In genomic region chr14:55384536-55384935, GRCh38 we compare ENCODE assay signal across 25 cellular contexts. TPM values are rescaled to one million over a fixed set of nuclear protein-coding genes. Genes with fewer than 3 reads are reported as not detected.
A peak's percentile ranks its signal among the peaks of the same experiment; 100 is the strongest.
DNase-seq lines count a peak whose midpoint lies in the region; ATAC-seq and TF ChIP-seq lines count a peak whose summit lies in the region.
"Had no signal": no experiment of that assay in that cellular context is flagged by ENCODE, and none has a peak within 500 bp of the region (broad histone marks: within the 10 kb centered on the region; RNA-seq: fewer than 3 reads in every experiment).

No MANE protein-coding gene starts in this region.

- H2AFZ ChIP-seq in PC-3 (ENCODE audit: low read length): no peak overlapping the region
- H2AFZ ChIP-seq: parathyroid adenoma had no signal

- peaks cover 37% of the 10 kb centered on the region for H3K36me3 Mint-ChIP-seq in activated naive CD4-positive, alpha-beta T cell treated with anti-CD3 and anti-CD28 coated beads, Interleukin-2, amount 50 U/mL, for 24 hours
- peaks cover 45% of the 10 kb centered on the region for H3K36me3 Mint-ChIP-seq in endodermal cell (ENCODE audit: low read depth)

- no peak overlapping the region for H3K9ac ChIP-seq in PC-3 (ENCODE audit: low read length)
- no peak overlapping the region for H3K9ac ChIP-seq in endodermal cell (ENCODE audit: extremely low read depth, low read length, poor library complexity, severe bottlenecking)
- H3K9ac ChIP-seq: parathyroid adenoma had no signal

- H3K4me3 ChIP-seq in PC-3 (ENCODE audit: low read length) (no peak overlapping the region), thoracic aorta (no peak overlapping the region), endodermal cell (ENCODE audit: low read length) (no peak overlapping the region)
- H3K4me3 ChIP-seq: testis had no signal

- H3K36me3 ChIP-seq in PC-3 (ENCODE audit: low read depth, low read length): peaks cover 26% of the 10 kb centered on the region
- peaks cover 28% of the 10 kb centered on the region for H3K36me3 ChIP-seq in thoracic aorta
- peaks cover 52% of the 10 kb centered on the region for H3K36me3 ChIP-seq in endodermal cell (ENCODE audit: control insufficient read depth, insufficient read depth, low read length)

- ATAC-seq in PC-3 (no peak), left ventricle myocardium superior (peak; percentile 12), thoracic aorta (ENCODE audit: insufficient number of reproducible peaks, low FRiP score, low read depth) (no peak), GM18519 (IDR thresholded peaks at IDR 0.05; ENCODE audit: low FRiP score, unreplicated experiment) (no peak), GM21825 (IDR thresholded peaks at IDR 0.05; ENCODE audit: unreplicated experiment) (no peak)
- ATAC-seq: SK-N-SH treated with all-trans-retinoic acid at 6 μM for 48 hours had no signal

- intact Hi-C loops in PC-3 (cut with micrococcal nuclease) (no loop called here), left ventricle myocardium superior (cut with micrococcal nuclease) (no loop called here)

- no peak for DNase-seq in activated naive CD4-positive, alpha-beta T cell (lab: John Stamatoyannopoulos, UW)
- DNase-seq in PC-3: no peak
- DNase-seq in left ventricle myocardium superior: no peak
- no peak for DNase-seq in thoracic aorta (ENCODE audit: low spot score)
- DNase-seq in endodermal cell: no peak
- DNase-seq: activated CD4-positive, CD25-positive, alpha-beta regulatory T cell treated with anti-CD3 and anti-CD28 coated beads, Interleukin-2, amount 50 U/mL, for 72 hours; activated gamma-delta T cell; central memory CD4-positive, alpha-beta T cell; DMS153; NCI-H1436 treated with DMSO at 0.1 percent for 48 hours; NCI-H524 treated with DMSO at 0.1 percent for 48 hours; testis had no signal

- WGBS in endodermal cell (ENCODE audit: insufficient coverage in 1 of 2, insufficient read length in 1 of 2), 2 experiments: 92 to 95% methylated on average over 2 to 3 of the region's 3 CpGs

- H3K27ac Mint-ChIP-seq in activated naive CD4-positive, alpha-beta T cell treated with anti-CD3 and anti-CD28 coated beads, Interleukin-2, amount 50 U/mL, for 24 hours: peak overlapping the region; percentile 93
- H3K27ac Mint-ChIP-seq in endodermal cell: no peak overlapping the region
- H3K27ac Mint-ChIP-seq: nephron had no signal

- BruUV-seq in PC-3 (replicated peaks; lab: Mats Ljungman, UMichigan): no TSS peak

- H3K9me3 Mint-ChIP-seq in activated naive CD4-positive, alpha-beta T cell treated with anti-CD3 and anti-CD28 coated beads, Interleukin-2, amount 50 U/mL, for 24 hours: peaks cover 4% of the 10 kb centered on the region
- no peaks in the 10 kb centered on the region for H3K9me3 Mint-ChIP-seq in endodermal cell
- H3K9me3 Mint-ChIP-seq: CD14-positive monocyte, nephron had no signal

- H3K27me3 ChIP-seq in PC-3 (ENCODE audit: low read length): no peaks in the 10 kb centered on the region
- H3K27me3 ChIP-seq in thoracic aorta (replicated peaks; ENCODE audit: insufficient read depth): no peaks in the 10 kb centered on the region
- H3K27me3 ChIP-seq in endodermal cell (ENCODE audit: control insufficient read depth, insufficient read depth, low read length, poor library complexity, severe bottlenecking): no peaks in the 10 kb centered on the region
- H3K27me3 ChIP-seq: testis had no signal

- CTCF ChIA-PET in PC-3 (lab: Charles Lee): no interaction called here

- H3K9me3 ChIP-seq in PC-3 (ENCODE audit: low read length): no peaks in the 10 kb centered on the region
- no peaks in the 10 kb centered on the region for H3K9me3 ChIP-seq in thoracic aorta
- no peaks in the 10 kb centered on the region for H3K9me3 ChIP-seq in endodermal cell (ENCODE audit: control insufficient read depth, low read length)
- H3K9me3 ChIP-seq: testis had no signal

- no peak overlapping the region for H3K4me3 Mint-ChIP-seq in activated naive CD4-positive, alpha-beta T cell treated with anti-CD3 and anti-CD28 coated beads, Interleukin-2, amount 50 U/mL, for 24 hours
- H3K4me3 Mint-ChIP-seq in endodermal cell: no peak overlapping the region
- H3K4me3 Mint-ChIP-seq: CD14-positive monocyte, nephron had no signal

- no peaks in the 10 kb centered on the region for H3K79me2 ChIP-seq in PC-3 (ENCODE audit: low read length)
- H3K79me2 ChIP-seq: parathyroid adenoma had no signal

- no peak for TF ChIP-seq CTCF in PC-3 (conservative IDR thresholded peaks at IDR 0.05; ENCODE audit: low read depth, low read length)
- TF ChIP-seq CTCF in thoracic aorta (IDR thresholded peaks at IDR 0.05): no peak
- no peak for TF ChIP-seq CTCF in endodermal cell (conservative IDR thresholded peaks at IDR 0.05)

- POLR2A ChIA-PET in PC-3 (lab: Charles Lee; ENCODE audit: unreplicated experiment): no interaction called here

- H3K4me1 Mint-ChIP-seq in activated naive CD4-positive, alpha-beta T cell treated with anti-CD3 and anti-CD28 coated beads, Interleukin-2, amount 50 U/mL, for 24 hours: peaks cover 46% of the 10 kb centered on the region
- H3K4me1 Mint-ChIP-seq in endodermal cell: peaks cover 16% of the 10 kb centered on the region
- H3K4me1 Mint-ChIP-seq: CD14-positive monocyte, nephron had no signal

- H3K4me2 ChIP-seq in PC-3 (ENCODE audit: low read length): no peak overlapping the region

- H3K9me2 ChIP-seq in PC-3 (replicated peaks; ENCODE audit: low read length): no peaks in the 10 kb centered on the region

- H3K4me1 ChIP-seq in PC-3 (ENCODE audit: insufficient read depth, low read length) (peaks cover 68% of the 10 kb centered on the region), thoracic aorta (ENCODE audit: control insufficient read depth in 1 of 2, low read depth in 2 of 2) (peaks cover 20 to 39% of the 10 kb centered on the region in 2 donors), endodermal cell (ENCODE audit: control insufficient read depth, insufficient read depth, low read length) (no peaks in the 10 kb centered on the region)
- H3K4me1 ChIP-seq: parathyroid adenoma, testis had no signal

- H3K27ac ChIP-seq in PC-3 (ENCODE audit: low read length) (peak overlapping the region; percentile 79; the same call in 1 of the 2 replicates), thoracic aorta (peak overlapping the region; percentile 81 to 90), endodermal cell (ENCODE audit: low read depth, low read length) (no peak overlapping the region)
- H3K27ac ChIP-seq: parathyroid adenoma, RWPE1, testis had no signal

- H3K27me3 Mint-ChIP-seq in activated naive CD4-positive, alpha-beta T cell treated with anti-CD3 and anti-CD28 coated beads, Interleukin-2, amount 50 U/mL, for 24 hours: no peaks in the 10 kb centered on the region
- no peaks in the 10 kb centered on the region for H3K27me3 Mint-ChIP-seq in endodermal cell (ENCODE audit: insufficient read depth)

- H3F3A ChIP-seq in PC-3 (ENCODE audit: low read length, unreplicated experiment): peaks cover 4% of the 10 kb centered on the region

- no peaks in the 10 kb centered on the region for H4K20me1 ChIP-seq in PC-3 (ENCODE audit: low read length)

RNA-seq across cellular contexts. Expression of gene ATG14, which starts 27.1 kb away (rescaled TPM):
- total RNA-seq in PC-3 (2014; rRNA removed) (20.2 and 22.5 TPM in 2 replicates), left ventricle myocardium superior (17.3 TPM), thoracic aorta (10 to 100 TPM; 19.5 to 26.0 TPM), endodermal cell (10 to 100 TPM; 11.0 to 12.9 TPM)
- polyA plus RNA-seq in endodermal cell (2013, experiment 1 of 2): 10.8 TPM
- 9.4 TPM for polyA plus RNA-seq in endodermal cell (2013, experiment 2 of 2)

RNA-seq across cellular contexts. Expression of gene TBPL2, which starts 55.9 kb away (rescaled TPM):
- total RNA-seq in PC-3 (2014; rRNA removed) (not detected in 2 replicates), left ventricle myocardium superior (not detected), thoracic aorta (not detected), endodermal cell (not detected)
- polyA plus RNA-seq in endodermal cell (2013, experiment 1 of 2): not detected
- polyA plus RNA-seq in endodermal cell (2013, experiment 2 of 2): not detected
- total RNA-seq: dermis microvascular lymphatic vessel endothelial cell, fibroblast of villous mesenchyme, H4, lower leg skin, MCF 10A had no signal
- polyA plus RNA-seq: CD14-positive monocyte had no signal
